ENCODE assay signal across 7 cellular contexts in the genomic region with DNA sequence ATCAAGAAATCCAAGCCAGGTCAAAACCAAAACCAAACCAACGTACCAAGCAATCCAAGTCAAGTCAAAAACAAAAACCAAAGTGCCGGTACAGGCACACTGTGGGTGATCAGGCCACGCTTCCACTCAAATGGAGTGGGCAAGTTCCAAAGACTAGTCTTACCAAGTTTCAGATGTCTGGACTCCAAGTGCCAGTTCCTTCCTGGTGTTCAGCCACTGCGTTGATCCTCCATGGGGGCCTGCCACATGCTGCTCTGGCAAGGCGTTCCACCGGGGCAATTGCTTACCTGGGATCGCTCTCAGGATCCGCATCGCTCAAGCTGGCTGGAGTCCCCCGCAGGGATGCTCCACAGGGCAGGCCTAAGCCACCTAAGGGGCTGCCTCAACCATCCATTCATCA. TPM values are rescaled to one million over a fixed set of nuclear protein-coding genes. Genes with fewer than 3 reads are reported as not detected.
"Had no signal": no experiment of that assay in that cellular context is flagged by ENCODE, and none has a peak within 500 bp of the region (broad histone marks: within the 10 kb centered on the region; RNA-seq: fewer than 3 reads in every experiment).

No MANE protein-coding gene starts in this region.

RNA-seq across cellular contexts. Expression of a gene that starts 46.5 kb away (rescaled TPM):
- total RNA-seq: Right ventricle myocardium superior had no signal

RNA-seq across cellular contexts. Expression of a gene that starts 49.1 kb away (rescaled TPM):
- total RNA-seq: HepG2, HT1080, IMR-90, K562, M059J, SJSA1 had no signal
